In genomic region chr7:150341263-150342118, GRCh38 we compare ENCODE assay signal across 9 cellular contexts. TPM values are rescaled to one million over a fixed set of nuclear protein-coding genes. Genes with fewer than 3 reads are reported as not detected.
DNase-seq lines count a peak whose midpoint lies in the region; ATAC-seq, FAIRE-seq and TF ChIP-seq lines count a peak whose summit lies in the region.
"Had no signal": no experiment of that assay in that cellular context is flagged by ENCODE, and none has a peak within 500 bp of the region (broad histone marks: within the 10 kb centered on the region; RNA-seq: fewer than 3 reads in every experiment).

TSS of gene RARRES2 (minus strand) at chr7:150341629. CDS start at chr7:150340609, 1,020 bp downstream.

- H3K4me1 Mint-ChIP-seq in endothelial cell (ENCODE audit: unreplicated experiment), result peaks cover 9% of the 10 kb centered on the region

- peaks cover 15% of the 10 kb centered on the region for H3K36me3 Mint-ChIP-seq in endothelial cell (ENCODE audit: low read depth, unreplicated experiment)

- FAIRE-seq in small intestine (lab: Jason Lieb, UNC), result no peak

- H3K36me3 ChIP-seq in HUES64 (ENCODE audit: insufficient read depth, low read length) (peaks cover 25% of the 10 kb centered on the region), lung (ENCODE audit: control insufficient read depth in 2 of 2, insufficient read depth in 2 of 2, low read length in 2 of 2) (peaks cover 0 to 9% of the 10 kb centered on the region in 2 donors), small intestine (ENCODE audit: control insufficient read depth in 2 of 2, insufficient read depth in 2 of 2, low read length in 2 of 2) (peaks cover 0 to 2% of the 10 kb centered on the region in 2 donors)

- peak; percentile 43 for ATAC-seq in lung (ENCODE audit: insufficient read depth, low FRiP score)

- peaks cover 11% of the 10 kb centered on the region for H3K27me3 Mint-ChIP-seq in endothelial cell (ENCODE audit: unreplicated experiment)

- peaks cover 10% of the 10 kb centered on the region; the same call in 1 of the 2 replicates for H3K9me3 ChIP-seq in HUES64 (ENCODE audit: insufficient read depth, low read depth, low read length)
- H3K9me3 ChIP-seq in lung (ENCODE audit: control insufficient read depth in 2 of 2, insufficient read depth in 1 of 2, low read length in 1 of 2), result peaks cover 0 to 4% of the 10 kb centered on the region in 2 donors
- no peaks in the 10 kb centered on the region for H3K9me3 ChIP-seq in small intestine (ENCODE audit: control insufficient read depth, low read depth)

- peak within 1 kb of the TSS; percentile 80 for H3K4me3 Mint-ChIP-seq in endothelial cell (ENCODE audit: unreplicated experiment)

- H3K27me3 ChIP-seq in HUES64 (ENCODE audit: insufficient read depth, low read length) (peaks cover 41% of the 10 kb centered on the region), lung (ENCODE audit: control insufficient read depth, insufficient read depth) (no peaks in the 10 kb centered on the region), small intestine (ENCODE audit: control insufficient read depth in 2 of 2, insufficient read depth in 2 of 2, low read length in 2 of 2) (peaks cover 0 to 3% of the 10 kb centered on the region in 2 donors)

- H3K9ac ChIP-seq in HUES64 (ENCODE audit: low read depth, low read length), result peak within 1 kb of the TSS; percentile 71

- no peak for DNase-seq in endothelial cell (ENCODE audit: low spot score)
- DNase-seq in lung (ENCODE audit: low spot score), result peak; percentile 49
- DNase-seq in small intestine, result no peak
- DNase-seq in GM10266 (ENCODE audit: extremely low spot score), result no peak
- no peak for DNase-seq in GM19238 (ENCODE audit: insufficient read length, low spot score)
- DNase-seq in MV-4-11 (lab: John Stamatoyannopoulos, UW), result no peak
- DNase-seq in putamen (ENCODE audit: low spot score), result no peak
- DNase-seq: DMS 273 treated with DMSO at 0.1 percent for 48 hours had no signal

- peak within 1 kb of the TSS; percentile 70 for H3K4me3 ChIP-seq in HUES64 (ENCODE audit: low read length)
- H3K4me3 ChIP-seq in lung, result peak within 1 kb of the TSS; percentile 43
- peak within 1 kb of the TSS; percentile 6 to 51 for H3K4me3 ChIP-seq in small intestine (ENCODE audit: low read depth in 1 of 2, low read length in 2 of 2)

- WGBS in HUES64, result 1% methylated on average over 49 of the region's 49 CpGs
- WGBS in lung, 2 donors, result 15 to 31% methylated on average over 34 to 49 of the region's 49 CpGs
- WGBS in small intestine, 3 donors, result 20 to 53% (median 46%) methylated on average over 43 to 49 of the region's 49 CpGs

- no peak within 1 kb of the TSS for H3K27ac Mint-ChIP-seq in endothelial cell (ENCODE audit: unreplicated experiment)

- TF ChIP-seq CTCF in endothelial cell (IDR thresholded peaks at IDR 0.05; ENCODE audit: unreplicated experiment) (no peak), lung (IDR thresholded peaks at IDR 0.05; ENCODE audit: control extremely low read depth, extremely low read depth) (no peak), GM10266 (IDR thresholded peaks at IDR 0.05; ENCODE audit: control insufficient read depth, insufficient read depth, low read depth, missing control alignments) (no peak)

- H3K9me3 Mint-ChIP-seq in endothelial cell (ENCODE audit: unreplicated experiment), result peaks cover 5% of the 10 kb centered on the region

- H3K4me1 ChIP-seq in HUES64 (ENCODE audit: insufficient read depth, low read length) (peaks cover 20% of the 10 kb centered on the region), lung (ENCODE audit: control insufficient read depth in 2 of 2, insufficient read depth in 2 of 2, low read length in 2 of 2) (peaks cover 0 to 3% of the 10 kb centered on the region in 2 donors), small intestine (ENCODE audit: control insufficient read depth in 2 of 2, insufficient read depth in 1 of 2, low read depth in 1 of 2, low read length in 1 of 2) (peaks cover 0 to 2% of the 10 kb centered on the region in 2 donors)

- H3K27ac ChIP-seq in HUES64 (ENCODE audit: low read depth, low read length) (no peak within 1 kb of the TSS), lung (ENCODE audit: low read depth in 1 of 2, low read length in 1 of 2) (peak within 1 kb of the TSS in 1 of 2 donors; percentile 71), small intestine (ENCODE audit: low read depth in 1 of 2, low read length in 1 of 2) (peak within 1 kb of the TSS in 1 of 2 donors; percentile 78)

RNA-seq across cellular contexts. Expression of gene RARRES2, which starts in this region (rescaled TPM):
- 94.7 TPM for polyA plus RNA-seq in HUES64 (2013, experiment 1 of 2)
- polyA plus RNA-seq in HUES64 (2013, experiment 2 of 2), result 75.3 TPM
- total RNA-seq in endothelial cell (ENCODE audit: unreplicated experiment) (4.9 TPM), lung (100 to 1,000 TPM; 123 to 161 TPM)
- polyA plus RNA-seq in lung (100 to 1,000 TPM; 164 to 212 TPM), small intestine (100 to 1,000 TPM in 1 of 3 donors, 10 to 100 TPM in 1, 1 to 10 TPM in 1; 9.6 to 109 (median 34.9) TPM)

Comparison
In these comparisons a context has a peak if more than half of its experiments do, and no peak if none do; other contexts are left out.
1. RNA of gene RARRES2 (total RNA-seq): 123 to 161 TPM in lung; 4.9 TPM in endothelial cell (single experiment); every median in the first group is over 10 times any median in the second.
2. Peak in every context shown above with its lines, with median percentiles within 50 percentile points of each other: H3K4me3 ChIP-seq.